8 cellular contexts compared by ENCODE assay signal in genomic region chr11:119373917-119374631, GRCh38. TPM values are rescaled to one million over a fixed set of nuclear protein-coding genes. Genes with fewer than 3 reads are reported as not detected.
DNase-seq lines count a peak whose midpoint lies in the region; ATAC-seq, FAIRE-seq and TF ChIP-seq lines count a peak whose summit lies in the region.

No MANE protein-coding gene starts in this region.

- peak; percentile 72 to 93 for TF ChIP-seq RAD21 in K562 (CRISPR knock-in tag; conservative IDR thresholded peaks at IDR 0.05 in 1 of 2, IDR thresholded peaks at IDR 0.05 in 1 of 2)

- WGBS in K562 (ENCODE audit: insufficient coverage, low coverage, missing lambda C conversion rate): 51% methylated on average over 5 of the region's 5 CpGs

- in situ Hi-C loops in SK-MEL-5 (cut with HindIII; ENCODE audit: low pct_unique_long_range_greater_than_20kb, low sequenced_read_pairs): no loop called here
- in situ Hi-C loops in K562 (cut with MboI): no loop called here

- peaks cover 5% of the 10 kb centered on the region; the same call in 1 of the 2 replicates for H4K20me1 ChIP-seq in K562 (replicated peaks; ENCODE audit: control insufficient read depth, insufficient read depth, low read length)

- FAIRE-seq in G401.6 (lab: Jason Lieb, UNC): peak; percentile 95
- peak; percentile 88 for FAIRE-seq in K562 (lab: Jason Lieb, UNC)

- intact Hi-C loops in K562 (cut with micrococcal nuclease): loop anchor here (1.0 to 5.0 kb wide), 3 partner anchors 18 to 51 kb away; no protein-coding TSS in a partner anchor

- CTCF ChIA-PET in K562 (lab: Yijun Ruan, JAX; ENCODE audit: low intra/inter-chr PET ratio): interaction anchor here (1.5 to 5.9 kb wide), 2 partner anchors 16 to 18 kb away, joined by 3 to 41 read pairs; no protein-coding TSS in a partner anchor

- peaks cover 14% of the 10 kb centered on the region; the same call in 1 of the 3 replicates for H3K79me2 ChIP-seq in K562 (ENCODE audit: control insufficient read depth, insufficient read depth, low read length)

- no peaks in the 10 kb centered on the region for H3K27me3 ChIP-seq in K562 (ENCODE audit: control insufficient read depth in 2 of 2, insufficient read depth in 2 of 2, low read length in 2 of 2)
- no peaks in the 10 kb centered on the region for H3K27me3 ChIP-seq in skeletal muscle tissue (ENCODE audit: control insufficient read depth in 3 of 3, insufficient read depth in 3 of 3, low read length in 3 of 3)

- H3K36me3 ChIP-seq in K562 (ENCODE audit: control insufficient read depth, insufficient read depth, low read length): peaks cover 27% of the 10 kb centered on the region; the same call in 1 of the 3 replicates
- peaks cover 0 to 21% (median 0%) of the 10 kb centered on the region in 3 donors for H3K36me3 ChIP-seq in skeletal muscle tissue (ENCODE audit: control insufficient read depth in 3 of 3, insufficient read depth in 3 of 3, low read length in 3 of 3)

- peak; percentile 12; the same call in 1 of the 2 replicates for TF ChIP-seq EP300 in K562 (IDR thresholded peaks at IDR 0.05; ENCODE audit: low read length)

- ATAC-seq in K562 (peak; percentile 54), GM18873 (IDR thresholded peaks at IDR 0.05; ENCODE audit: low FRiP score, unreplicated experiment) (no peak), GM18861 (IDR thresholded peaks at IDR 0.05; ENCODE audit: unreplicated experiment) (no peak)

- H3K4me1 ChIP-seq in K562 (replicated peaks in 1 of 2; ENCODE audit: control insufficient read depth in 2 of 2, insufficient read depth in 2 of 2, low read length in 2 of 2) (peaks cover 66 to 77% of the 10 kb centered on the region in 2 experiments), skeletal muscle tissue (ENCODE audit: control insufficient read depth in 3 of 3, insufficient read depth in 3 of 3, low read length in 3 of 3) (peaks cover 82 to 90% (median 86%) of the 10 kb centered on the region in 3 donors)

- no peaks in the 10 kb centered on the region for H3K9me1 ChIP-seq in K562 (ENCODE audit: control insufficient read depth, insufficient read depth, low read length)

- TF ChIP-seq CTCF in K562 (IDR thresholded peaks at IDR 0.05 in 2 of 3, conservative IDR thresholded peaks at IDR 0.05 in 1 of 3; ENCODE audit: insufficient read depth in 2 of 3, low read depth in 1 of 3, low read length in 3 of 3): peak; percentile 88 to 94 (median 92)

- no peak for TF ChIP-seq POLR2A in K562 (conservative IDR thresholded peaks at IDR 0.05)

- peak; percentile 62 for DNase-seq in NAMALWA (ENCODE audit: low spot score)
- DNase-seq in SK-MEL-5 (ENCODE audit: low read depth, low spot score): peak; percentile 74
- peak; percentile 58 to 77 (median 65) for DNase-seq in K562 (ENCODE audit: extremely low read depth in 1 of 4, low spot score in 3 of 4)
- peak; percentile 72 for DNase-seq in iPS-NIHi11 (ENCODE audit: low spot score)

- POLR2A ChIA-PET in K562 (lab: Yijun Ruan, JAX): interaction anchor here (0.6 to 3.7 kb wide), 6 partner anchors 9 to 267 kb away, joined by 3 to 24 read pairs (median 4); partner anchors contain the start of gene C2CD2L

- no peak overlapping the region for H3K4me3 ChIP-seq in K562
- H3K4me3 ChIP-seq in skeletal muscle tissue (ENCODE audit: low read length in 3 of 3): peak overlapping the region; percentile 87 to 92 (median 89)

- BruUV-seq in K562 (replicated peaks; lab: Mats Ljungman, UMichigan): no TSS peak

- H3K27ac ChIP-seq in K562 (ENCODE audit: extremely low read depth, low read depth, low read length): no peak overlapping the region; the same call in 2 of the 3 replicates
- H3K27ac ChIP-seq in skeletal muscle tissue (ENCODE audit: low read depth, low read length): peak overlapping the region; percentile 100

- no peak overlapping the region for H2AFZ ChIP-seq in K562 (ENCODE audit: low read depth, low read length)

- H3K4me2 ChIP-seq in K562 (ENCODE audit: insufficient read depth, low read length): peak overlapping the region; percentile 27; the same call in 1 of the 2 replicates

- H3K9me3 ChIP-seq in K562 (replicated peaks; ENCODE audit: control insufficient read depth, insufficient read depth, low read depth, low read length) (no peaks in the 10 kb centered on the region), skeletal muscle tissue (ENCODE audit: control insufficient read depth in 3 of 3, low read length in 3 of 3) (no peaks in the 10 kb centered on the region)

- H3K9ac ChIP-seq in K562 (ENCODE audit: insufficient read depth in 1 of 2, low read depth in 2 of 2, low read length in 2 of 2) (peak overlapping the region in 1 of 2 experiments; percentile 14; a peak in 1 of 4 replicates), skeletal muscle tissue (ENCODE audit: low read depth in 1 of 3, low read length in 3 of 3) (peak overlapping the region; percentile 80 to 100 (median 100))

RNA-seq across cellular contexts. Expression of gene USP2, which starts 7.4 kb away (rescaled TPM):
- 0.37 and 0.40 TPM in 2 replicates for total RNA-seq in SK-MEL-5 (2014; rRNA removed; shearing (Covaris generic))
- 1.6 and 3.5 TPM in 2 replicates for polyA plus RNA-seq in SK-MEL-5 (2015; cell fraction: cytosol; rRNA removed)
- polyA plus RNA-seq in SK-MEL-5 (2015; cell fraction: nucleus; rRNA removed): 1.5 and 6.0 TPM in 2 replicates
- total RNA-seq in K562 (2011; cell fraction: chromatin; rRNA removed; ENCODE audit: low replicate concordance): 6.9 and 13.7 TPM in 2 replicates
- 8.2 and 9.0 TPM in 2 replicates for total RNA-seq in K562 (2011; cell fraction: nucleolus; rRNA removed)
- 6.3 and 7.4 TPM in 2 replicates for total RNA-seq in K562 (2011; cell fraction: nucleoplasm; rRNA removed)
- total RNA-seq in K562 (2014; rRNA removed) (3.9 and 5.8 TPM in 2 replicates), K562 (2014; rRNA removed; fragmentation: Illumina TruSeq; extraction: Trizol) (3.6 TPM in 2 replicates), K562 (2015; rRNA removed; fragmentation: Illumina TruSeq; extraction: Trizol) (2.8 and 3.6 TPM in 2 replicates), K562 (2021) (16.9 TPM in 2 replicates), skeletal muscle tissue (8.9 TPM)
- polyA plus RNA-seq in K562 (2011; rRNA removed) (3.6 and 5.0 TPM in 2 replicates), K562 (2014; fragmentation: Illumina TruSeq; extraction: Trizol) (12.8 and 13.9 TPM in 2 replicates), K562 (2014; fragmentation: Nextera tagmentation; extraction: Ambion mirVana) (1 to 10 TPM; 3.4 to 5.8 TPM), K562 (2014; rRNA removed) (4.0 and 9.5 TPM in 2 replicates)
- 4.5 and 4.7 TPM in 2 replicates for polyA plus RNA-seq in K562 (2011; cell fraction: cytosol; rRNA removed)
- polyA plus RNA-seq in K562 (2011; cell fraction: nucleus; rRNA removed): 4.6 and 6.3 TPM in 2 replicates
- 6.9 and 8.6 TPM in 2 replicates for polyA plus RNA-seq in K562 (2012)
- 4.0 and 6.0 TPM in 2 replicates for polyA minus RNA-seq in K562 (2011; rRNA and poly(A)+ RNA removed)
- 7.5 and 9.8 TPM in 2 replicates for polyA minus RNA-seq in K562 (2011; cell fraction: cytosol; rRNA and poly(A)+ RNA removed)
- polyA minus RNA-seq in K562 (2011; cell fraction: nucleus; rRNA and poly(A)+ RNA removed): 4.6 and 4.7 TPM in 2 replicates

RNA-seq across cellular contexts. Expression of gene MFRP, which starts 27.6 kb away (rescaled TPM):
- not detected in 2 replicates for total RNA-seq in SK-MEL-5 (2014; rRNA removed; shearing (Covaris generic))
- polyA plus RNA-seq in SK-MEL-5 (2015; cell fraction: cytosol; rRNA removed): not detected in 2 replicates
- not detected in 2 replicates for polyA plus RNA-seq in SK-MEL-5 (2015; cell fraction: nucleus; rRNA removed)
- not detected in 2 replicates for total RNA-seq in K562 (2011; cell fraction: chromatin; rRNA removed; ENCODE audit: low replicate concordance)
- total RNA-seq in K562 (2011; cell fraction: nucleolus; rRNA removed): not detected in 2 replicates
- not detected in 2 replicates for total RNA-seq in K562 (2011; cell fraction: nucleoplasm; rRNA removed)
- total RNA-seq in K562 (2014; rRNA removed) (not detected in 2 replicates), K562 (2014; rRNA removed; fragmentation: Illumina TruSeq; extraction: Trizol) (not detected in 2 replicates), K562 (2015; rRNA removed; fragmentation: Illumina TruSeq; extraction: Trizol) (not detected in 2 replicates), K562 (2021) (not detected in 2 replicates), skeletal muscle tissue (not detected)
- polyA plus RNA-seq in K562 (2011; rRNA removed) (not detected in 2 replicates), K562 (2014; fragmentation: Illumina TruSeq; extraction: Trizol) (not detected in 2 replicates), K562 (2014; fragmentation: Nextera tagmentation; extraction: Ambion mirVana) (not detected), K562 (2014; rRNA removed) (not detected in 2 replicates)
- polyA plus RNA-seq in K562 (2011; cell fraction: cytosol; rRNA removed): not detected in 2 replicates
- not detected in 2 replicates for polyA plus RNA-seq in K562 (2011; cell fraction: nucleus; rRNA removed)
- not detected in 2 replicates for polyA plus RNA-seq in K562 (2012)
- not detected in 2 replicates for polyA minus RNA-seq in K562 (2011; rRNA and poly(A)+ RNA removed)
- not detected in 2 replicates for polyA minus RNA-seq in K562 (2011; cell fraction: cytosol; rRNA and poly(A)+ RNA removed)
- polyA minus RNA-seq in K562 (2011; cell fraction: nucleus; rRNA and poly(A)+ RNA removed): not detected in 2 replicates

RNA-seq across cellular contexts. Expression of gene C1QTNF5, which starts 33.4 kb away (rescaled TPM):
- total RNA-seq in SK-MEL-5 (2014; rRNA removed; shearing (Covaris generic)): not detected in 2 replicates
- not detected in 2 replicates for polyA plus RNA-seq in SK-MEL-5 (2015; cell fraction: cytosol; rRNA removed)
- polyA plus RNA-seq in SK-MEL-5 (2015; cell fraction: nucleus; rRNA removed): not detected in 2 replicates
- 0.95 TPM in 1 of 2 replicates, not detected in the other for total RNA-seq in K562 (2011; cell fraction: chromatin; rRNA removed; ENCODE audit: low replicate concordance)
- total RNA-seq in K562 (2011; cell fraction: nucleolus; rRNA removed): 1.1 and 1.2 TPM in 2 replicates
- total RNA-seq in K562 (2011; cell fraction: nucleoplasm; rRNA removed): 0.88 TPM in 1 of 2 replicates, not detected in the other
- total RNA-seq in K562 (2014; rRNA removed): 0.18 and 0.82 TPM in 2 replicates
- 0.13 and 0.18 TPM in 2 replicates for total RNA-seq in K562 (2014; rRNA removed; fragmentation: Illumina TruSeq; extraction: Trizol)
- total RNA-seq in K562 (2015; rRNA removed; fragmentation: Illumina TruSeq; extraction: Trizol): 0.22 TPM in 1 of 2 replicates, not detected in the other
- total RNA-seq in K562 (2021): 0.47 and 0.65 TPM in 2 replicates
- polyA plus RNA-seq in K562 (2011; rRNA removed): 0.35 and 0.41 TPM in 2 replicates
- 0.46 and 1.2 TPM in 2 replicates for polyA plus RNA-seq in K562 (2011; cell fraction: cytosol; rRNA removed)
- polyA plus RNA-seq in K562 (2011; cell fraction: nucleus; rRNA removed): 1.4 and 1.5 TPM in 2 replicates
- 0.35 and 0.79 TPM in 2 replicates for polyA plus RNA-seq in K562 (2012)
- polyA plus RNA-seq in K562 (2014; fragmentation: Illumina TruSeq; extraction: Trizol): 0.19 and 0.25 TPM in 2 replicates
- under 1 TPM in 1 of 2 experiments, not detected in 1; 0.07 TPM for polyA plus RNA-seq in K562 (2014; fragmentation: Nextera tagmentation; extraction: Ambion mirVana)
- 0.45 and 0.76 TPM in 2 replicates for polyA plus RNA-seq in K562 (2014; rRNA removed)
- 0.12 TPM in 1 of 2 replicates, not detected in the other for polyA minus RNA-seq in K562 (2011; rRNA and poly(A)+ RNA removed)
- not detected in 2 replicates for polyA minus RNA-seq in K562 (2011; cell fraction: cytosol; rRNA and poly(A)+ RNA removed)
- 0.44 and 0.54 TPM in 2 replicates for polyA minus RNA-seq in K562 (2011; cell fraction: nucleus; rRNA and poly(A)+ RNA removed)
- 17.2 TPM for total RNA-seq in skeletal muscle tissue

RNA-seq across cellular contexts. Expression of gene RNF26, which starts 39.7 kb away (rescaled TPM):
- 3.2 and 3.5 TPM in 2 replicates for total RNA-seq in SK-MEL-5 (2014; rRNA removed; shearing (Covaris generic))
- polyA plus RNA-seq in SK-MEL-5 (2015; cell fraction: cytosol; rRNA removed): 33.1 and 34.7 TPM in 2 replicates
- 7.7 and 11.7 TPM in 2 replicates for polyA plus RNA-seq in SK-MEL-5 (2015; cell fraction: nucleus; rRNA removed)
- 18.1 and 52.5 TPM in 2 replicates for total RNA-seq in K562 (2011; cell fraction: chromatin; rRNA removed; ENCODE audit: low replicate concordance)
- total RNA-seq in K562 (2011; cell fraction: nucleolus; rRNA removed): 71.2 and 72.0 TPM in 2 replicates
- total RNA-seq in K562 (2011; cell fraction: nucleoplasm; rRNA removed): 65.0 and 76.6 TPM in 2 replicates
- total RNA-seq in K562 (2014; rRNA removed) (7.3 and 10.0 TPM in 2 replicates), K562 (2014; rRNA removed; fragmentation: Illumina TruSeq; extraction: Trizol) (8.7 and 9.3 TPM in 2 replicates), K562 (2015; rRNA removed; fragmentation: Illumina TruSeq; extraction: Trizol) (12.7 and 13.9 TPM in 2 replicates), K562 (2021) (50.0 and 53.6 TPM in 2 replicates), skeletal muscle tissue (2.1 TPM)
- polyA plus RNA-seq in K562 (2011; rRNA removed) (16.3 and 27.7 TPM in 2 replicates), K562 (2014; fragmentation: Illumina TruSeq; extraction: Trizol) (39.5 and 48.8 TPM in 2 replicates), K562 (2014; fragmentation: Nextera tagmentation; extraction: Ambion mirVana) (1 to 10 TPM; 5.3 to 8.4 TPM), K562 (2014; rRNA removed) (25.9 and 26.7 TPM in 2 replicates)
- polyA plus RNA-seq in K562 (2011; cell fraction: cytosol; rRNA removed): 48.6 and 60.9 TPM in 2 replicates
- polyA plus RNA-seq in K562 (2011; cell fraction: nucleus; rRNA removed): 20.0 and 26.8 TPM in 2 replicates
- 40.1 and 40.8 TPM in 2 replicates for polyA plus RNA-seq in K562 (2012)
- polyA minus RNA-seq in K562 (2011; rRNA and poly(A)+ RNA removed): 24.3 and 29.3 TPM in 2 replicates
- polyA minus RNA-seq in K562 (2011; cell fraction: cytosol; rRNA and poly(A)+ RNA removed): 44.8 and 51.4 TPM in 2 replicates
- 19.1 and 29.9 TPM in 2 replicates for polyA minus RNA-seq in K562 (2011; cell fraction: nucleus; rRNA and poly(A)+ RNA removed)

RNA-seq across cellular contexts. Expression of gene THY1, which starts 48.9 kb away (rescaled TPM):
- 0.32 and 0.88 TPM in 2 replicates for total RNA-seq in SK-MEL-5 (2014; rRNA removed; shearing (Covaris generic))
- polyA plus RNA-seq in SK-MEL-5 (2015; cell fraction: cytosol; rRNA removed): 0.18 and 0.87 TPM in 2 replicates
- polyA plus RNA-seq in SK-MEL-5 (2015; cell fraction: nucleus; rRNA removed): not detected in 2 replicates
- 0.09 TPM in 1 of 2 replicates, not detected in the other for total RNA-seq in K562 (2011; cell fraction: chromatin; rRNA removed; ENCODE audit: low replicate concordance)
- total RNA-seq in K562 (2011; cell fraction: nucleolus; rRNA removed): 0.17 and 0.39 TPM in 2 replicates
- total RNA-seq in K562 (2011; cell fraction: nucleoplasm; rRNA removed): 0.07 and 0.38 TPM in 2 replicates
- total RNA-seq in K562 (2014; rRNA removed) (0.18 and 0.29 TPM in 2 replicates), K562 (2014; rRNA removed; fragmentation: Illumina TruSeq; extraction: Trizol) (0.06 and 0.15 TPM in 2 replicates), K562 (2015; rRNA removed; fragmentation: Illumina TruSeq; extraction: Trizol) (0.07 and 0.08 TPM in 2 replicates), K562 (2021) (0.20 and 0.40 TPM in 2 replicates), skeletal muscle tissue (19.8 TPM)
- polyA plus RNA-seq in K562 (2011; rRNA removed) (not detected in 2 replicates), K562 (2014; fragmentation: Illumina TruSeq; extraction: Trizol) (not detected in 2 replicates), K562 (2014; fragmentation: Nextera tagmentation; extraction: Ambion mirVana) (not detected), K562 (2014; rRNA removed) (not detected in 2 replicates)
- polyA plus RNA-seq in K562 (2011; cell fraction: cytosol; rRNA removed): 0.12 TPM in 1 of 2 replicates, not detected in the other
- polyA plus RNA-seq in K562 (2011; cell fraction: nucleus; rRNA removed): 0.10 TPM in 1 of 2 replicates, not detected in the other
- polyA plus RNA-seq in K562 (2012): not detected in 2 replicates
- polyA minus RNA-seq in K562 (2011; rRNA and poly(A)+ RNA removed): 0.06 and 0.11 TPM in 2 replicates
- not detected in 2 replicates for polyA minus RNA-seq in K562 (2011; cell fraction: cytosol; rRNA and poly(A)+ RNA removed)
- under 0.01 and 0.11 TPM in 2 replicates for polyA minus RNA-seq in K562 (2011; cell fraction: nucleus; rRNA and poly(A)+ RNA removed)
